In the genomic region with DNA sequence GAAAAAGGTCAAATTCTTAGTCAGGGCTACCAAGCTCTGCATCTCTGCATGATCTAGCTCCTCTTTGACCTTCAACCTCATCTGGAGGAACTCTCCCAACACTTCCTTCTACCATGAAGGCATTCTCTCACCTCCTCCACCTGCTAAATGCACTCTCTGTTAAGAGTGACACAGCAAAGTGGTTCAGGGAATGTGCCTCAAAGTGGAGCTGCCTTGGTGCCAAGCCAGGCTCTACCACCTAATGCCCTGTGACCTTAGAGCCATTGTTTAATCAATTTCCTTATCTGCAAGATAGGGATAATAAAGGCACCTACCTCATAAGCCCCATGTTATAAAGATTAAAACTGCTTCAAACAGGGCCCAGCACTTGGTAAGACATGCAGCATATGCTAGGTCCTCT, we compare ENCODE assay signal across 17 cellular contexts.
DNase-seq lines count a peak whose midpoint lies in the region; ATAC-seq and TF ChIP-seq lines count a peak whose summit lies in the region.
"Had no signal": no experiment of that assay in that cellular context is flagged by ENCODE, and none has a peak within 500 bp of the region (broad histone marks: within the 10 kb centered on the region; RNA-seq: fewer than 3 reads in every experiment).

No MANE protein-coding gene starts in this region.

- no peaks in the 10 kb centered on the region for H3K27me3 ChIP-seq in vagina
- H3K27me3 ChIP-seq in CD8-positive, alpha-beta memory T cell (ENCODE audit: insufficient read depth, low read length, poor library complexity, severe bottlenecking): no peaks in the 10 kb centered on the region
- H3K27me3 ChIP-seq: BLaER1 treated with 17β-estradiol and CSF1 and Interleukin-3, amounts not matched to agents 10 nM and 100 nM had no signal

- no peaks in the 10 kb centered on the region for H3K9me3 ChIP-seq in vagina
- no peaks in the 10 kb centered on the region for H3K9me3 ChIP-seq in CD8-positive, alpha-beta memory T cell (ENCODE audit: low read length)
- H3K9me3 ChIP-seq: BLaER1 treated with 17β-estradiol and CSF1 and Interleukin-3, amounts not matched to agents 10 nM and 100 nM; HAP-1 had no signal

- H3K4me1 Mint-ChIP-seq in stimulated activated naive CD8-positive, alpha-beta T cell treated with anti-CD3 and anti-CD28 coated beads, Interleukin-15, amount 100 ng/mL, for 72 hours: peaks cover 6% of the 10 kb centered on the region
- H3K4me1 Mint-ChIP-seq in osteocyte (ENCODE audit: unreplicated experiment): no peaks in the 10 kb centered on the region
- H3K4me1 Mint-ChIP-seq in CD8-positive, alpha-beta memory T cell: no peaks in the 10 kb centered on the region
- H3K4me1 Mint-ChIP-seq in activated CD4-positive, alpha-beta T cell treated with anti-CD3 and anti-CD28 coated beads, Interleukin-2, amount 10 ng/mL, durations not matched to agents 24 days and 14 days: no peaks in the 10 kb centered on the region

- no peak overlapping the region for H3K4me3 Mint-ChIP-seq in stimulated activated naive CD8-positive, alpha-beta T cell treated with anti-CD3 and anti-CD28 coated beads, Interleukin-15, amount 100 ng/mL, for 72 hours
- H3K4me3 Mint-ChIP-seq in osteocyte (ENCODE audit: unreplicated experiment): no peak overlapping the region
- H3K4me3 Mint-ChIP-seq in CD8-positive, alpha-beta memory T cell: no peak overlapping the region
- no peak overlapping the region for H3K4me3 Mint-ChIP-seq in activated CD4-positive, alpha-beta T cell treated with anti-CD3 and anti-CD28 coated beads, Interleukin-2, amount 10 ng/mL, durations not matched to agents 24 days and 14 days
- H3K4me3 Mint-ChIP-seq: CD4-positive, alpha-beta T cell had no signal

- POLR2A ChIA-PET in CD8-positive, alpha-beta memory T cell (lab: Charles Lee): no interaction called here

- no peaks in the 10 kb centered on the region for H3K27me3 Mint-ChIP-seq in stimulated activated naive CD8-positive, alpha-beta T cell treated with anti-CD3 and anti-CD28 coated beads, Interleukin-15, amount 100 ng/mL, for 72 hours
- H3K27me3 Mint-ChIP-seq in osteocyte (ENCODE audit: unreplicated experiment): peaks cover 5% of the 10 kb centered on the region
- peaks cover 0 to 4% of the 10 kb centered on the region in 2 donors for H3K27me3 Mint-ChIP-seq in CD8-positive, alpha-beta memory T cell
- H3K27me3 Mint-ChIP-seq in activated CD4-positive, alpha-beta T cell treated with anti-CD3 and anti-CD28 coated beads, Interleukin-2, amount 10 ng/mL, durations not matched to agents 24 days and 14 days: peaks cover 1% of the 10 kb centered on the region
- H3K27me3 Mint-ChIP-seq: CD4-positive, alpha-beta T cell had no signal

- no peak for DNase-seq in stimulated activated naive CD8-positive, alpha-beta T cell treated with anti-CD3 and anti-CD28 coated beads, Interleukin-15, Interleukin-2, amounts not matched to agents 100 U/mL and 50 U/mL, for 24 hours
- no peak for DNase-seq in stimulated activated naive CD8-positive, alpha-beta T cell treated with anti-CD3 and anti-CD28 coated beads, Interleukin-15, amount 100 ng/mL, for 72 hours
- DNase-seq in islet precursor cell (peak; percentile 45), osteocyte (ENCODE audit: extremely low spot score, unreplicated experiment) (peak; percentile 57), vagina (ENCODE audit: extremely low spot score in 2 of 2) (peak; percentile 22 to 56)
- DNase-seq in CD8-positive, alpha-beta memory T cell: no peak
- DNase-seq in activated CD4-positive, alpha-beta T cell treated with anti-CD3 and anti-CD28 coated beads, Interleukin-2, amount 10 ng/mL, durations not matched to agents 24 days and 14 days: no peak
- DNase-seq: 8988T; CD4-positive, alpha-beta T cell; DMS153; DMS79 treated with DMSO at 0.1 percent for 48 hours; EL; GOT3 had no signal

- H3K36me3 ChIP-seq in vagina: no peaks in the 10 kb centered on the region
- no peaks in the 10 kb centered on the region for H3K36me3 ChIP-seq in CD8-positive, alpha-beta memory T cell (ENCODE audit: insufficient read depth, low read length)
- H3K36me3 ChIP-seq: BLaER1 treated with 17β-estradiol and CSF1 and Interleukin-3, amounts not matched to agents 10 nM and 100 nM; HAP-1 had no signal

- no peaks in the 10 kb centered on the region for H3K4me1 ChIP-seq in vagina
- no peaks in the 10 kb centered on the region for H3K4me1 ChIP-seq in CD8-positive, alpha-beta memory T cell (ENCODE audit: insufficient read depth, low read length)
- H3K4me1 ChIP-seq: BLaER1 treated with 17β-estradiol and CSF1 and Interleukin-3, amounts not matched to agents 10 nM and 100 nM; HAP-1 had no signal

- no peak overlapping the region for H3K4me3 ChIP-seq in vagina
- H3K4me3 ChIP-seq in CD8-positive, alpha-beta memory T cell (ENCODE audit: low read length): no peak overlapping the region
- H3K4me3 ChIP-seq: BLaER1 treated with 17β-estradiol and CSF1 and Interleukin-3, amounts not matched to agents 10 nM and 100 nM; HAP-1 had no signal

- no peaks in the 10 kb centered on the region for H3K9me3 Mint-ChIP-seq in stimulated activated naive CD8-positive, alpha-beta T cell treated with anti-CD3 and anti-CD28 coated beads, Interleukin-15, amount 100 ng/mL, for 72 hours
- no peaks in the 10 kb centered on the region for H3K9me3 Mint-ChIP-seq in osteocyte (ENCODE audit: unreplicated experiment)
- H3K9me3 Mint-ChIP-seq in CD8-positive, alpha-beta memory T cell: peaks cover 0 to 4% (median 0%) of the 10 kb centered on the region in 5 donors
- no peaks in the 10 kb centered on the region for H3K9me3 Mint-ChIP-seq in activated CD4-positive, alpha-beta T cell treated with anti-CD3 and anti-CD28 coated beads, Interleukin-2, amount 10 ng/mL, durations not matched to agents 24 days and 14 days
- H3K9me3 Mint-ChIP-seq: CD4-positive, alpha-beta T cell had no signal

- intact Hi-C loops in vagina (cut with DNase I): no loop called here
- intact Hi-C loops in activated CD4-positive, alpha-beta T cell treated with anti-CD3 and anti-CD28 coated beads, Interleukin-2, amount 10 ng/mL, durations not matched to agents 24 days and 14 days (cut with micrococcal nuclease): no loop called here

- no peak overlapping the region for H3K27ac ChIP-seq in vagina
- H3K27ac ChIP-seq in CD8-positive, alpha-beta memory T cell (ENCODE audit: low read depth, low read length): no peak overlapping the region
- H3K27ac ChIP-seq: BLaER1 treated with 17β-estradiol and CSF1 and Interleukin-3, amounts not matched to agents 10 nM and 100 nM had no signal

- no peaks in the 10 kb centered on the region for H3K36me3 Mint-ChIP-seq in osteocyte (ENCODE audit: unreplicated experiment)
- H3K36me3 Mint-ChIP-seq in CD8-positive, alpha-beta memory T cell: no peaks in the 10 kb centered on the region
- H3K36me3 Mint-ChIP-seq in activated CD4-positive, alpha-beta T cell treated with anti-CD3 and anti-CD28 coated beads, Interleukin-2, amount 10 ng/mL, durations not matched to agents 24 days and 14 days (ENCODE audit: low read depth): no peaks in the 10 kb centered on the region

- H3K27ac Mint-ChIP-seq in stimulated activated naive CD8-positive, alpha-beta T cell treated with anti-CD3 and anti-CD28 coated beads, Interleukin-15, amount 100 ng/mL, for 72 hours: peak overlapping the region in 1 of 2 donors; percentile 81
- no peak overlapping the region for H3K27ac Mint-ChIP-seq in osteocyte (ENCODE audit: unreplicated experiment)
- no peak overlapping the region for H3K27ac Mint-ChIP-seq in CD8-positive, alpha-beta memory T cell
- H3K27ac Mint-ChIP-seq in activated CD4-positive, alpha-beta T cell treated with anti-CD3 and anti-CD28 coated beads, Interleukin-2, amount 10 ng/mL, durations not matched to agents 24 days and 14 days: no peak overlapping the region
- H3K27ac Mint-ChIP-seq: CD4-positive, alpha-beta T cell had no signal

- peak; percentile 32 for ATAC-seq in stimulated activated naive CD8-positive, alpha-beta T cell treated with anti-CD3 and anti-CD28 coated beads, Interleukin-15, Interleukin-2, amounts not matched to agents 100 U/mL and 50 U/mL, for 24 hours
- ATAC-seq in stimulated activated naive CD8-positive, alpha-beta T cell treated with anti-CD3 and anti-CD28 coated beads, Interleukin-15, amount 100 ng/mL, for 72 hours: no peak
- no peak for ATAC-seq in GM18498 (IDR thresholded peaks at IDR 0.05; ENCODE audit: unreplicated experiment)
- ATAC-seq: HepG2 had no signal

- TF ChIP-seq POLR2A in vagina (IDR thresholded peaks at IDR 0.05): no peak

- TF ChIP-seq CTCF in osteocyte (IDR thresholded peaks at IDR 0.05) (no peak), vagina (IDR thresholded peaks at IDR 0.05) (no peak)

- CTCF ChIA-PET in CD8-positive, alpha-beta memory T cell (lab: Charles Lee): no interaction called here

Comparison
In these comparisons a context has a peak if more than half of its experiments do, and no peak if none do; other contexts are left out.
1. DNase-seq: peak in islet precursor cell (single experiment), osteocyte (single experiment) and vagina (2 of 2); none in stimulated activated naive CD8-positive, alpha-beta T cell treated with anti-CD3 and anti-CD28 coated beads, Interleukin-15, Interleukin-2, amounts not matched to agents 100 U/mL and 50 U/mL, for 24 hours (single experiment), stimulated activated naive CD8-positive, alpha-beta T cell treated with anti-CD3 and anti-CD28 coated beads, Interleukin-15, amount 100 ng/mL, for 72 hours (0 of 2), CD8-positive, alpha-beta memory T cell (0 of 5) and activated CD4-positive, alpha-beta T cell treated with anti-CD3 and anti-CD28 coated beads, Interleukin-2, amount 10 ng/mL, durations not matched to agents 24 days and 14 days (single experiment).